In genomic region chr1:6440198-6441126, GRCh38 we compare ENCODE assay signal across 8 cellular contexts. TPM values are rescaled to one million over a fixed set of nuclear protein-coding genes. Genes with fewer than 3 reads are reported as not detected.
A peak's percentile ranks its signal among the peaks of the same experiment; 100 is the strongest.
DNase-seq lines count a peak whose midpoint lies in the region; ATAC-seq, FAIRE-seq and TF ChIP-seq lines count a peak whose summit lies in the region.

No MANE protein-coding gene starts in this region.

- no peak for TF ChIP-seq POLR2A in A549 (IDR thresholded peaks at IDR 0.05; ENCODE audit: low read length)

- CTCF ChIA-PET in A549 (lab: Yijun Ruan, JAX): interaction anchor here (0.5 to 6.7 kb wide), 8 partner anchors 9 to 194 kb away, joined by 3 to 96 read pairs (median 4); partner anchors contain the start of genes ESPN and HES2

- peak; percentile 37 for TF ChIP-seq CTCF in A549 (IDR thresholded peaks at IDR 0.05)

- no peak for FAIRE-seq in A549 (lab: Jason Lieb, UNC)

- WGBS in A549 (ENCODE audit: missing lambda C conversion rate): 38% methylated on average over 7 of the region's 101 CpGs

- peak overlapping the region; percentile 70 for H3K4me2 ChIP-seq in A549

- POLR2A ChIA-PET in A549 (lab: Yijun Ruan, JAX): no interaction called here

- no peak for TF ChIP-seq RAD21 in A549 (conservative IDR thresholded peaks at IDR 0.05 in 1 of 2, IDR thresholded peaks at IDR 0.05 in 1 of 2)

- H3K27ac ChIP-seq in A549: 0 out of 6 replicates have a peak overlapping the region, but pooled peaks of 1 of the 2 experiments have one; percentile 57

- H3K4me1 ChIP-seq in A549: peaks cover 5% of the 10 kb centered on the region; the same call in 1 of the 3 replicates

- H3K4me3 ChIP-seq in A549 (peak overlapping the region; percentile 42), iPS-11a (ENCODE audit: low read depth, low read length) (peak overlapping the region; percentile 37)

- DNase-seq in A549 (ENCODE audit: low read depth in 1 of 2, low spot score in 1 of 2) (peak in 1 of 2 experiments; percentile 37), RKO (ENCODE audit: low spot score) (peak; percentile 23)
- DNase-seq in activated naive CD4-positive, alpha-beta T cell (lab: John Stamatoyannopoulos, UW): peak; percentile 19 to 71 (median 35)
- peak in 2 of 3 experiments; percentile 45 to 71 for DNase-seq in stimulated activated CD4-positive, alpha-beta T cell treated with anti-CD3 and anti-CD28 coated beads, TNF-alpha, amount 100 ng/mL, for 24 hours (ENCODE audit: low read depth in 3 of 3)

- H3K9me3 ChIP-seq in A549: no peaks in the 10 kb centered on the region

- ATAC-seq in A549 (peak; percentile 47 to 75; a peak in 5 of 6 replicates), GM19351 (IDR thresholded peaks at IDR 0.05; ENCODE audit: unreplicated experiment) (peak; percentile 51), HG02870 (IDR thresholded peaks at IDR 0.05; ENCODE audit: unreplicated experiment) (no peak), GM21390 (IDR thresholded peaks at IDR 0.05; ENCODE audit: unreplicated experiment) (no peak)

- no peak for TF ChIP-seq EP300 in A549 (IDR thresholded peaks at IDR 0.05)

TF ChIP-seq in A549, 52 proteins besides CTCF, POLR2A, EP300 and RAD21:
- TF ChIP-seq ESRRA (IDR thresholded peaks at IDR 0.05; ENCODE audit: borderline replicate concordance, low read length): no peak
- no peak for TF ChIP-seq E2F6 (IDR thresholded peaks at IDR 0.05; ENCODE audit: borderline replicate concordance, low read depth)

RNA-seq across cellular contexts. Expression of gene ESPN, which starts 15.9 kb away (rescaled TPM):
- polyA plus RNA-seq in A549 (2011; rRNA removed) (0.13 and 0.22 TPM in 2 replicates), A549 (2017; fragmentation: RNase III; extraction: RNeasy Plus Mini Kit Qiagen cat#74134 plus additional on column Dnase treatment) (0.17 to 0.28 TPM (median 0.18 TPM) in 3 replicates)
- 0.22 and 0.29 TPM in 2 replicates for polyA plus RNA-seq in A549 (2012; cell fraction: cytosol; rRNA removed)
- 0.81 and 1.1 TPM in 2 replicates for polyA plus RNA-seq in A549 (2012; cell fraction: nucleus; rRNA removed)
- not detected in 2 replicates for polyA minus RNA-seq in A549 (2011; rRNA and poly(A)+ RNA removed)

RNA-seq across cellular contexts. Expression of gene HES2, which starts 20.7 kb away (rescaled TPM):
- polyA plus RNA-seq in A549 (2011; rRNA removed) (1.8 and 2.0 TPM in 2 replicates), A549 (2017; fragmentation: RNase III; extraction: RNeasy Plus Mini Kit Qiagen cat#74134 plus additional on column Dnase treatment) (0.75 to 1.3 TPM (median 0.79 TPM) in 3 replicates)
- 2.0 and 2.2 TPM in 2 replicates for polyA plus RNA-seq in A549 (2012; cell fraction: cytosol; rRNA removed)
- polyA plus RNA-seq in A549 (2012; cell fraction: nucleus; rRNA removed): 1.4 and 1.6 TPM in 2 replicates
- 0.54 and 0.87 TPM in 2 replicates for polyA minus RNA-seq in A549 (2011; rRNA and poly(A)+ RNA removed)

RNA-seq across cellular contexts. Expression of gene TNFRSF25, which starts 25.5 kb away (rescaled TPM):
- polyA plus RNA-seq in A549 (2011; rRNA removed) (0.65 and 0.85 TPM in 2 replicates), A549 (2017; fragmentation: RNase III; extraction: RNeasy Plus Mini Kit Qiagen cat#74134 plus additional on column Dnase treatment) (3.0 to 4.5 TPM (median 3.4 TPM) in 3 replicates)
- 2.1 and 2.6 TPM in 2 replicates for polyA plus RNA-seq in A549 (2012; cell fraction: cytosol; rRNA removed)
- 23.2 and 24.6 TPM in 2 replicates for polyA plus RNA-seq in A549 (2012; cell fraction: nucleus; rRNA removed)
- 0.04 and 0.83 TPM in 2 replicates for polyA minus RNA-seq in A549 (2011; rRNA and poly(A)+ RNA removed)

RNA-seq across cellular contexts. Expression of gene ACOT7, which starts 46.9 kb away (rescaled TPM):
- 49.6 and 50.9 TPM in 2 replicates for polyA plus RNA-seq in A549 (2011; rRNA removed)
- polyA plus RNA-seq in A549 (2012; cell fraction: cytosol; rRNA removed): 143 and 151 TPM in 2 replicates
- 130 and 149 TPM in 2 replicates for polyA plus RNA-seq in A549 (2012; cell fraction: nucleus; rRNA removed)
- 46.1 to 53.6 TPM (median 48.0 TPM) in 3 replicates for polyA plus RNA-seq in A549 (2017; fragmentation: RNase III; extraction: RNeasy Plus Mini Kit Qiagen cat#74134 plus additional on column Dnase treatment)
- polyA minus RNA-seq in A549 (2011; rRNA and poly(A)+ RNA removed): 32.2 and 33.2 TPM in 2 replicates

RNA-seq across cellular contexts. Expression of gene PLEKHG5, which starts 51.0 kb away (rescaled TPM):
- polyA plus RNA-seq in A549 (2011; rRNA removed) (0.75 and 0.84 TPM in 2 replicates), A549 (2017; fragmentation: RNase III; extraction: RNeasy Plus Mini Kit Qiagen cat#74134 plus additional on column Dnase treatment) (2.4 to 3.4 TPM (median 3.1 TPM) in 3 replicates)
- 1.1 and 1.6 TPM in 2 replicates for polyA plus RNA-seq in A549 (2012; cell fraction: cytosol; rRNA removed)
- 7.2 and 9.2 TPM in 2 replicates for polyA plus RNA-seq in A549 (2012; cell fraction: nucleus; rRNA removed)
- 0.62 and 0.83 TPM in 2 replicates for polyA minus RNA-seq in A549 (2011; rRNA and poly(A)+ RNA removed)

Comparison
In these comparisons a context has a peak if more than half of its experiments do, and no peak if none do; other contexts are left out.
1. ATAC-seq: peak in A549 (2 of 2) and GM19351 (single experiment); none in HG02870 (single experiment) and GM21390 (single experiment).